ENCODE assay signal across 36 cellular contexts in genomic region chr11:79959318-79959717, GRCh38.
"Had no signal": no experiment of that assay in that cellular context is flagged by ENCODE, and none has a peak within 500 bp of the region (broad histone marks: within the 10 kb centered on the region; RNA-seq: fewer than 3 reads in every experiment).

No MANE protein-coding gene starts in this region.

- H3K9me3 ChIP-seq: MG63 had no signal

- H3K27me3 ChIP-seq: MG63 had no signal

- DNase-seq: Karpas-422, Kasumi-1, MG63, MM.1S, MV-4-11, NCI-H1048, NCI-H1092, NCI-H1092 treated with DMSO at 0.1 percent for 48 hours, NCI-H1105, NCI-H1105 treated with DMSO at 0.1 percent for 48 hours, NCI-H1417, NCI-H1417 treated with DMSO at 0.1 percent for 48 hours, NCI-H1436, NCI-H1436 treated with DMSO at 0.1 percent for 48 hours, NCI-H146, NCI-H1694, NCI-H1694 treated with DMSO at 0.1 percent for 48 hours, NCI-H187, NCI-H187 treated with DMSO at 0.1 percent for 48 hours, NCI-H1930, NCI-H2029, NCI-H2029 treated with DMSO at 0.1 percent for 48 hours, NCI-H2081, NCI-H2081 treated with DMSO at 0.1 percent for 48 hours, NCI-H2107, NCI-H2171, NCI-H2171 treated with DMSO at 0.1 percent for 48 hours, NCI-H2227 treated with DMSO at 0.1 percent for 48 hours, NCI-H226, NCI-H345, NCI-H446, NCI-H446 treated with DMSO at 0.1 percent for 48 hours, NCI-H510A, NCI-H510A treated with DMSO at 0.1 percent for 48 hours, NCI-H524, NCI-H524 treated with DMSO at 0.1 percent for 48 hours had no signal

- H3K36me3 ChIP-seq: MG63 had no signal

- H3K4me3 ChIP-seq: MG63 had no signal
